Comparison of ENCODE assay signal across 33 cellular contexts in the genomic region with DNA sequence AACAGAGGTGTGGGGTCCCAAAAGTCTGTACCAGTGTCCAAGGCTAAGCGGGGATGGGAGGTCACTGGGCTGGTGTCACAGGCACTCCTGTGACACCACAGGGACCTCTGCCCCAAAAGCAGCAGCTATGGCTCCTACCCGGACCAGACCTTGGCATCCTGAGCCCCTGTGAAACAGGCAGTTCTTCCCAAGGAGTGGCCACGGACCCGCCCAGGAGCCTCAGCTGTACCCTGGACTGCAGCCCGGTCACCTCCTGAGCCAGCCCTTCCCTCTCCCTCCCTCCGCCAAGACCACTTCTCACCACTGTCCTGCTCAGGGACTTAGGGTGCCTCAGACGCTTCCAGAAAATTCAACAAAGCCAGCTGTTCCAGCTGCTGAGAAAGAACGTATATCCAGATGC. TPM values are rescaled to one million over a fixed set of nuclear protein-coding genes. Genes with fewer than 3 reads are reported as not detected.
"Had no signal": no experiment of that assay in that cellular context is flagged by ENCODE, and none has a peak within 500 bp of the region (broad histone marks: within the 10 kb centered on the region; RNA-seq: fewer than 3 reads in every experiment).

No MANE protein-coding gene starts in this region.

- H3K27me3 ChIP-seq: ascending aorta, breast epithelium, Peyer's patch, SJSA1 had no signal

- H3K36me3 ChIP-seq: breast epithelium, Peyer's patch had no signal

- DNase-seq: activated CD4-positive, alpha-beta T cell treated with anti-CD3 and anti-CD28 coated beads for 1 hour; activated CD4-positive, alpha-beta T cell treated with anti-CD3 and anti-CD28 coated beads, Interleukin-2, amount 10 ng/mL, durations not matched to agents 7 days and 5 days; activated CD4-positive, alpha-beta T cell treated with anti-CD3 and anti-CD28 coated beads, Interleukin-2, amount 50 U/mL, for 48 hours; activated CD4-positive, CD25-positive, alpha-beta regulatory T cell; activated CD8-positive, alpha-beta T cell treated with anti-CD3 and anti-CD28 coated beads, Interleukin-2, amount 10 ng/mL, durations not matched to agents 7 days and 5 days; activated gamma-delta T cell; activated naive CD4-positive, alpha-beta T cell treated with Interleukin-2 at 50 U/mL for 16 hours; activated naive CD8-positive, alpha-beta T cell treated with anti-CD3 and anti-CD28 coated beads, Interleukin-2, amount 10 ng/mL, durations not matched to agents 7 days and 5 days; activated T-cell treated with anti-CD3 and anti-CD28 coated beads, Interleukin-2, amount 50 U/mL, for 24 hours; amygdala; NCI-H1092 treated with DMSO at 0.1 percent for 48 hours; NCI-H1417 treated with DMSO at 0.1 percent for 48 hours; NCI-H1930; NCI-H2081 treated with DMSO at 0.1 percent for 48 hours; NCI-H345; NCI-H510A; NCI-H526; NCI-H748 treated with DMSO at 0.1 percent for 48 hours; NK-92 treated with Interleukin-12 subunit alpha and Interleukin-12 subunit beta, amount 100 ng/mL, for 24 hours; PC-3; Peyer's patch; RPMI8226; SHP77 treated with DMSO at 0.1 percent for 48 hours; SW 1271; T-helper 1 cell; T-helper 2 cell; T-helper 9 cell had no signal

- H3K4me1 ChIP-seq: breast epithelium, Peyer's patch, SJSA1 had no signal

- ATAC-seq: activated CD8-positive, alpha-beta T cell treated with anti-CD3 and anti-CD28 coated beads, Interleukin-2, amount 10 ng/mL, durations not matched to agents 7 days and 5 days; K562; PC-3 had no signal

- H3K4me3 ChIP-seq: ascending aorta, breast epithelium, K562, Peyer's patch, SJSA1 had no signal

- H3K27ac ChIP-seq: ascending aorta, breast epithelium, Peyer's patch, SJSA1, VCaP had no signal

- H3K9me3 ChIP-seq: ascending aorta, breast epithelium, Peyer's patch, SJSA1 had no signal

RNA-seq across cellular contexts. Expression of gene P2RX1, which starts 56.4 kb away (rescaled TPM):
- total RNA-seq: ascending aorta, M059J, PC-3 had no signal
